Comparison of ENCODE assay signal across 12 cellular contexts in genomic region chr9:13939129-13939528, GRCh38.
DNase-seq lines count a peak whose midpoint lies in the region; ATAC-seq and TF ChIP-seq lines count a peak whose summit lies in the region.
"Had no signal": no experiment of that assay in that cellular context is flagged by ENCODE, and none has a peak within 500 bp of the region (broad histone marks: within the 10 kb centered on the region; RNA-seq: fewer than 3 reads in every experiment).

No MANE protein-coding gene starts in this region.

- peak overlapping the region; percentile 3 for H2AFZ ChIP-seq in ACC112 (ENCODE audit: low read length, unreplicated experiment)

- no peaks in the 10 kb centered on the region for H3K79me2 ChIP-seq in ACC112 (ENCODE audit: control insufficient read depth, insufficient read depth, low read length, unreplicated experiment)

- TF ChIP-seq CTCF in choroid plexus epithelial cell (conservative IDR thresholded peaks at IDR 0.05; ENCODE audit: low read depth, low read length) (no peak), osteocyte (IDR thresholded peaks at IDR 0.05) (no peak)

- no peaks in the 10 kb centered on the region for H3K36me3 Mint-ChIP-seq in activated CD4-positive, alpha-beta memory T cell treated with anti-CD3 and anti-CD28 coated beads for 36 hours
- H3K36me3 Mint-ChIP-seq in osteocyte (ENCODE audit: unreplicated experiment), result no peaks in the 10 kb centered on the region
- H3K36me3 Mint-ChIP-seq: stimulated activated memory B cell treated with anti-CD40 and anti-IgM and Interleukin-4, amounts not matched to agents 10 μg/mL and 1 μg/mL and 100 μg/mL, for 72 hours had no signal

- no peak overlapping the region for H3K27ac Mint-ChIP-seq in activated CD4-positive, alpha-beta memory T cell treated with anti-CD3 and anti-CD28 coated beads for 36 hours
- no peak overlapping the region for H3K27ac Mint-ChIP-seq in osteocyte (ENCODE audit: unreplicated experiment)
- H3K27ac Mint-ChIP-seq: stimulated activated memory B cell treated with anti-CD40 and anti-IgM and Interleukin-4, amounts not matched to agents 10 μg/mL and 1 μg/mL and 100 μg/mL, for 72 hours had no signal

- DNase-seq in M059J (ENCODE audit: low read depth) (peak; percentile 75), choroid plexus epithelial cell (ENCODE audit: low read depth) (peak; percentile 90), left lobe of liver (ENCODE audit: low spot score) (no peak), osteocyte (ENCODE audit: extremely low spot score, unreplicated experiment) (no peak)
- no peak for DNase-seq in activated CD4-positive, alpha-beta memory T cell treated with anti-CD3 and anti-CD28 coated beads for 36 hours
- DNase-seq: BE2C; effector CD8-positive, alpha-beta T cell; NCI-H510A treated with DMSO at 0.1 percent for 48 hours had no signal

- H3K27ac ChIP-seq in ACC112 (ENCODE audit: low read depth, low read length), result 0 out of 2 replicates have a peak overlapping the region, but pooled peaks have one; percentile 8

- POLR2A ChIA-PET in activated CD4-positive, alpha-beta memory T cell treated with anti-CD3 and anti-CD28 coated beads for 36 hours (lab: Charles Lee), result no interaction called here

- H3K36me3 ChIP-seq in ACC112 (ENCODE audit: insufficient read depth, low read length), result no peaks in the 10 kb centered on the region
- H3K36me3 ChIP-seq: BE2C had no signal

- ATAC-seq in left lobe of liver (peak; percentile 40), GM21360 (IDR thresholded peaks at IDR 0.05; ENCODE audit: unreplicated experiment) (no peak), HG02973 (IDR thresholded peaks at IDR 0.05; ENCODE audit: unreplicated experiment) (no peak)
- ATAC-seq: stimulated activated memory B cell treated with anti-CD40 and anti-IgM and Interleukin-4, amounts not matched to agents 10 μg/mL and 1 μg/mL and 100 μg/mL, for 72 hours had no signal

- H3K4me3 Mint-ChIP-seq in activated CD4-positive, alpha-beta memory T cell treated with anti-CD3 and anti-CD28 coated beads for 36 hours, result no peak overlapping the region
- no peak overlapping the region for H3K4me3 Mint-ChIP-seq in osteocyte (ENCODE audit: unreplicated experiment)
- H3K4me3 Mint-ChIP-seq: stimulated activated memory B cell treated with anti-CD40 and anti-IgM and Interleukin-4, amounts not matched to agents 10 μg/mL and 1 μg/mL and 100 μg/mL, for 72 hours had no signal

- intact Hi-C loops in activated CD4-positive, alpha-beta memory T cell treated with anti-CD3 and anti-CD28 coated beads for 36 hours (cut with micrococcal nuclease), result no loop called here

- no peaks in the 10 kb centered on the region for H3K4me1 Mint-ChIP-seq in activated CD4-positive, alpha-beta memory T cell treated with anti-CD3 and anti-CD28 coated beads for 36 hours (ENCODE audit: low read depth)
- H3K4me1 Mint-ChIP-seq in osteocyte (ENCODE audit: unreplicated experiment), result peaks cover 22% of the 10 kb centered on the region
- H3K4me1 Mint-ChIP-seq: stimulated activated memory B cell treated with anti-CD40 and anti-IgM and Interleukin-4, amounts not matched to agents 10 μg/mL and 1 μg/mL and 100 μg/mL, for 72 hours had no signal

- no peaks in the 10 kb centered on the region for H3K27me3 ChIP-seq in ACC112 (ENCODE audit: insufficient read depth, low read length)
- H3K27me3 ChIP-seq: BE2C had no signal

- no peaks in the 10 kb centered on the region for H3K9me3 Mint-ChIP-seq in activated CD4-positive, alpha-beta memory T cell treated with anti-CD3 and anti-CD28 coated beads for 36 hours
- no peaks in the 10 kb centered on the region for H3K9me3 Mint-ChIP-seq in osteocyte (ENCODE audit: unreplicated experiment)

- H3K4me3 ChIP-seq in ACC112 (ENCODE audit: low read depth, low read length), result no peak overlapping the region; the same call in 1 of the 2 replicates
- no peak overlapping the region for H3K4me3 ChIP-seq in choroid plexus epithelial cell (ENCODE audit: low read depth, low read length)

- peaks cover 34% of the 10 kb centered on the region for H3K4me1 ChIP-seq in ACC112 (ENCODE audit: control insufficient read depth, insufficient read depth, low read length, unreplicated experiment)
- H3K4me1 ChIP-seq: BE2C had no signal

- CTCF ChIA-PET in activated CD4-positive, alpha-beta memory T cell treated with anti-CD3 and anti-CD28 coated beads for 36 hours (lab: Charles Lee), result no interaction called here

- no peaks in the 10 kb centered on the region for H3K27me3 Mint-ChIP-seq in activated CD4-positive, alpha-beta memory T cell treated with anti-CD3 and anti-CD28 coated beads for 36 hours
- H3K27me3 Mint-ChIP-seq in osteocyte (ENCODE audit: unreplicated experiment), result no peaks in the 10 kb centered on the region
- H3K27me3 Mint-ChIP-seq: stimulated activated memory B cell treated with anti-CD40 and anti-IgM and Interleukin-4, amounts not matched to agents 10 μg/mL and 1 μg/mL and 100 μg/mL, for 72 hours had no signal

Comparison
In these comparisons a context has a peak if more than half of its experiments do, and no peak if none do; other contexts are left out.
1. DNase-seq: peak in M059J (single experiment) and choroid plexus epithelial cell (single experiment); none in left lobe of liver (single experiment), activated CD4-positive, alpha-beta memory T cell treated with anti-CD3 and anti-CD28 coated beads for 36 hours (single experiment) and osteocyte (single experiment).